ENCODE assay signal across 26 cellular contexts in genomic region chr5:150224483-150225027, GRCh38. TPM values are rescaled to one million over a fixed set of nuclear protein-coding genes. Genes with fewer than 3 reads are reported as not detected.
"Had no signal": no experiment of that assay in that cellular context is flagged by ENCODE, and none has a peak within 500 bp of the region (broad histone marks: within the 10 kb centered on the region; RNA-seq: fewer than 3 reads in every experiment).

No MANE protein-coding gene starts in this region.

- H3K27ac ChIP-seq: brain microvascular endothelial cell, gastroesophageal sphincter, parathyroid adenoma, tibial artery, WERI-Rb-1 had no signal

- ATAC-seq: activated CD8-positive, alpha-beta memory T cell treated with anti-CD3 and anti-CD28 coated beads, Interleukin-2, amount 10 ng/mL, durations not matched to agents 7 days and 5 days; activated CD8-positive, alpha-beta T cell treated with anti-CD3 and anti-CD28 coated beads for 36 hours; effector memory CD8-positive, alpha-beta T cell; esophagus mucosa; gastroesophageal sphincter; right cardiac atrium had no signal

- H3K36me3 ChIP-seq: brain microvascular endothelial cell, tibial artery, WERI-Rb-1 had no signal

- H3K27me3 ChIP-seq: brain microvascular endothelial cell, dorsolateral prefrontal cortex, gastroesophageal sphincter, tibial artery had no signal

- FAIRE-seq: colon, endothelial cell of umbilical vein, islet of Langerhans had no signal

- H3K79me2 ChIP-seq: parathyroid adenoma had no signal

- H3K9me3 ChIP-seq: gastroesophageal sphincter, tibial artery had no signal

- H3K4me3 ChIP-seq: dorsolateral prefrontal cortex, gastroesophageal sphincter, tibial artery had no signal

- H3K9ac ChIP-seq: parathyroid adenoma had no signal

- H3K4me1 ChIP-seq: gastroesophageal sphincter, parathyroid adenoma, tibial artery had no signal

- DNase-seq: activated CD4-positive, alpha-beta T cell treated with anti-CD3 and anti-CD28 coated beads, Interleukin-2, amount 10 ng/mL, durations not matched to agents 7 days and 5 days; activated CD4-positive, CD25-positive, alpha-beta regulatory T cell treated with anti-CD3 and anti-CD28 coated beads, Interleukin-2, amount 50 U/mL, for 72 hours; activated CD8-positive, alpha-beta memory T cell treated with anti-CD3 and anti-CD28 coated beads, Interleukin-2, amount 10 ng/mL, durations not matched to agents 7 days and 5 days; activated CD8-positive, alpha-beta T cell treated with anti-CD3 and anti-CD28 coated beads for 36 hours; activated effector memory CD4-positive, alpha-beta T cell treated with anti-CD3 and anti-CD28 coated beads, Interleukin-2, amount 50 U/mL, for 16 hours; activated T-cell treated with anti-CD3 and anti-CD28 coated beads for 4 hours; aorta; brain microvascular endothelial cell; central memory CD4-positive, alpha-beta T cell; dorsolateral prefrontal cortex; effector memory CD8-positive, alpha-beta T cell; head of caudate nucleus; right cardiac atrium; stimulated activated CD4-positive, alpha-beta T cell treated with anti-CD3 and anti-CD28 coated beads, Interleukin-12 subunit alpha, Interleukin-12 subunit beta, amount 100 ng/mL, for 4 hours; tibial artery; WERI-Rb-1 had no signal

- H2AFZ ChIP-seq: parathyroid adenoma had no signal

RNA-seq across cellular contexts. Expression of gene SLC6A7, which starts 34.7 kb away (rescaled TPM):
- total RNA-seq: activated CD4-positive, alpha-beta T cell treated with anti-CD3 and anti-CD28 coated beads, Interleukin-2, amount 10 ng/mL, durations not matched to agents 7 days and 5 days; activated CD8-positive, alpha-beta memory T cell treated with anti-CD3 and anti-CD28 coated beads, Interleukin-2, amount 10 ng/mL, durations not matched to agents 7 days and 5 days; activated CD8-positive, alpha-beta T cell treated with anti-CD3 and anti-CD28 coated beads for 36 hours; aorta; endothelial cell of umbilical vein; esophagus mucosa; gastroesophageal sphincter; liver; pulmonary artery endothelial cell; right cardiac atrium; skeletal muscle tissue had no signal
- polyA plus RNA-seq: endothelial cell of umbilical vein, liver, right cardiac atrium had no signal

RNA-seq across cellular contexts. Expression of gene CDX1, which starts 58.0 kb away (rescaled TPM):
- total RNA-seq: activated CD4-positive, alpha-beta T cell treated with anti-CD3 and anti-CD28 coated beads, Interleukin-2, amount 10 ng/mL, durations not matched to agents 7 days and 5 days; activated CD8-positive, alpha-beta memory T cell treated with anti-CD3 and anti-CD28 coated beads, Interleukin-2, amount 10 ng/mL, durations not matched to agents 7 days and 5 days; activated CD8-positive, alpha-beta T cell treated with anti-CD3 and anti-CD28 coated beads for 36 hours; aorta; endothelial cell of umbilical vein; esophagus mucosa; gastroesophageal sphincter; liver; pulmonary artery endothelial cell; skeletal muscle tissue; ureter had no signal
- polyA plus RNA-seq: endothelial cell of umbilical vein, liver had no signal
